Comparison of ENCODE assay signal across 14 cellular contexts in the genomic region with DNA sequence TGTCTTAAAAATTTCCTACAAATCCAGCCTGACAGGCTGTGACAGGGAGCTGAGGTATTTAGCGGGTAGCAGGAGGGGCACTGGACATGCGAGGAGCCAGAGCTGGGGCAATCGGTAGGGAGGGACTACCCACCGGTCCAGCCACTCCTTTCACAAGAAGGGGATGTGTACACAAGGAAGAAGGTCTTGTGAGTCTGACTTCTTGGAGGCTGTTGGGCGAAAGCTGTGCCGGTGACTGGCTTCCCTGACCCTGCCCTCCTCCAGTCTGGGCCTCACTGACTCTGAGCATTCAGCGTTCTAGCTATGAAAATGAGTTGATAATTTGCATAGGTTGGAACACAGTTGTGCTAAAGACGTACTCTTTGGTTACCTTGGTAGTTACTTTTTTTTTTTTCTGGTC. TPM values are rescaled to one million over a fixed set of nuclear protein-coding genes. Genes with fewer than 3 reads are reported as not detected.
DNase-seq lines count a peak whose midpoint lies in the region; ATAC-seq and TF ChIP-seq lines count a peak whose summit lies in the region.
"Had no signal": no experiment of that assay in that cellular context is flagged by ENCODE, and none has a peak within 500 bp of the region (broad histone marks: within the 10 kb centered on the region; RNA-seq: fewer than 3 reads in every experiment).

No MANE protein-coding gene starts in this region.

- no peaks in the 10 kb centered on the region for H3K36me3 Mint-ChIP-seq in immature natural killer cell
- H3K36me3 Mint-ChIP-seq: CD4-positive, CD25-positive, alpha-beta regulatory T cell had no signal

- no peaks in the 10 kb centered on the region for H3K4me1 Mint-ChIP-seq in immature natural killer cell
- H3K4me1 Mint-ChIP-seq: activated naive CD8-positive, alpha-beta T cell treated with anti-CD3 and anti-CD28 coated beads, Interleukin-2, amount 50 U/mL, for 24 hours; CD4-positive, CD25-positive, alpha-beta regulatory T cell had no signal

- no peak overlapping the region for H3K4me3 ChIP-seq in coronary artery
- H3K4me3 ChIP-seq: uterus had no signal

- ATAC-seq in GM18861 (IDR thresholded peaks at IDR 0.05; ENCODE audit: unreplicated experiment) (peak; percentile 71), HG02588 (IDR thresholded peaks at IDR 0.05; ENCODE audit: unreplicated experiment) (peak; percentile 85), HG03521 (IDR thresholded peaks at IDR 0.05; ENCODE audit: unreplicated experiment) (peak; percentile 53)
- ATAC-seq: activated naive CD8-positive, alpha-beta T cell treated with anti-CD3 and anti-CD28 coated beads, Interleukin-2, amount 50 U/mL, for 24 hours had no signal

- H3K27ac ChIP-seq in coronary artery: no peak overlapping the region
- H3K27ac ChIP-seq: uterus had no signal

- DNase-seq in kidney tubule cell (ENCODE audit: low spot score) (peak; percentile 94), NCI-H82 treated with DMSO at 0.1 percent for 48 hours (lab: John Stamatoyannopoulos, UW; ENCODE audit: unreplicated experiment) (no peak), coronary artery (ENCODE audit: low spot score) (no peak), SKM-1 treated with dmso at 0.1 percent for 144 hours (lab: John Stamatoyannopoulos, UW; ENCODE audit: unreplicated experiment) (no peak), immature natural killer cell (no peak)
- DNase-seq: activated CD4-positive, alpha-beta memory T cell treated with anti-CD3 and anti-CD28 coated beads, Interleukin-2, amount 10 ng/mL, durations not matched to agents 7 days and 5 days; activated naive CD8-positive, alpha-beta T cell treated with anti-CD3 and anti-CD28 coated beads, Interleukin-2, amount 50 U/mL, for 24 hours; CD4-positive, CD25-positive, alpha-beta regulatory T cell; NCI-H774; SW 1271; uterus had no signal

- H3K27me3 Mint-ChIP-seq in immature natural killer cell (ENCODE audit: low read depth in 3 of 3): peaks cover 0 to 2% (median 0%) of the 10 kb centered on the region in 3 donors
- H3K27me3 Mint-ChIP-seq: CD4-positive, CD25-positive, alpha-beta regulatory T cell had no signal

- no peak overlapping the region for H3K4me3 Mint-ChIP-seq in immature natural killer cell
- H3K4me3 Mint-ChIP-seq: activated CD4-positive, alpha-beta memory T cell treated with anti-CD3 and anti-CD28 coated beads, Interleukin-2, amount 10 ng/mL, durations not matched to agents 7 days and 5 days; activated naive CD8-positive, alpha-beta T cell treated with anti-CD3 and anti-CD28 coated beads, Interleukin-2, amount 50 U/mL, for 24 hours; CD4-positive, CD25-positive, alpha-beta regulatory T cell had no signal

- peaks cover 0 to 6% (median 0%) of the 10 kb centered on the region in 6 donors for H3K9me3 Mint-ChIP-seq in immature natural killer cell
- H3K9me3 Mint-ChIP-seq: activated CD4-positive, alpha-beta memory T cell treated with anti-CD3 and anti-CD28 coated beads, Interleukin-2, amount 10 ng/mL, durations not matched to agents 7 days and 5 days; activated naive CD8-positive, alpha-beta T cell treated with anti-CD3 and anti-CD28 coated beads, Interleukin-2, amount 50 U/mL, for 24 hours had no signal

- no peak for TF ChIP-seq CTCF in coronary artery (IDR thresholded peaks at IDR 0.05)

- H3K27ac Mint-ChIP-seq in immature natural killer cell: no peak overlapping the region
- H3K27ac Mint-ChIP-seq: activated CD4-positive, alpha-beta memory T cell treated with anti-CD3 and anti-CD28 coated beads, Interleukin-2, amount 10 ng/mL, durations not matched to agents 7 days and 5 days; activated naive CD8-positive, alpha-beta T cell treated with anti-CD3 and anti-CD28 coated beads, Interleukin-2, amount 50 U/mL, for 24 hours; CD4-positive, CD25-positive, alpha-beta regulatory T cell had no signal

RNA-seq across cellular contexts. Expression of a gene that starts 12.7 kb away (rescaled TPM):
- polyA plus RNA-seq in immature natural killer cell: 1 to 10 TPM in 2 of 3 donors, not detected in 1; 1.8 to 2.1 TPM
